In the genomic region with DNA sequence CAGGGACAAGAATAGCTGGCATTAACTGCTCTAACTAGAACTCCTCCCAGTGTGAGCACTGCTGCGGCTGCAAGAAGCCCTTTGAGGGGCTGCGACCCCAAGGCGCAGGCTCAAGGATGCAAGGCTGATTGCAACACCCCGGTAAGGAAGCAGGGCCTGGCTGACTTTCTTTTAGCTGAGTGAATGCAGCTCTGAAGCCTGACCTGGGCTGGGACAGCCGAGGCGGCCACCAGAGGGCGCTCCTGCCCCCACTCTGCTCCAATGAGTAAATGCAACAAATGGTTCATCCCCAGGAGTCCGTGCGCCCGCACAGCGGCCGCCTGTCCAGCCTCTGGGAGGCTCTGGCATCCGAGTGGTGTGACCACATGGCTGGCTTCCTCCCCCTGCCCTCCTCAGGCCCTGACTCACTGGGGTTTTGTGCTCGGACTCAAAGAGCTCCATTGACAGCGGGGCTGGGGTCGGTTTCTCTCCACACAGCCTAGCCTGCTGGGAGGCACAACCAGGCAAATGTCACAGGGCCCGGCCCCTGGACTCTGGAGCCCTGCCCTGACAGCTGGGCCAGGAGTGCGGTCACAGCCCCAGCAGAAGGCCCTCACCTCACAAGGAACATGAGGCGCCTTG, we compare ENCODE assay signal across 1 cellular context.
A peak's percentile ranks its signal among the peaks of the same experiment; 100 is the strongest.
TF ChIP-seq lines count a peak whose summit lies in the region.

A gene with protein sequence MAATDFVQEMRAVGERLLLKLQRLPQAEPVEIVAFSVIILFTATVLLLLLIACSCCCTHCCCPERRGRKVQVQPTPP (plus strand): TSS at position 572 of the 621 bp plus-strand sequence. CDS start 6,768 bp downstream, outside the sequence.

TF ChIP-seq in HepG2, 621 proteins besides CTCF, POLR2A, EP300 and RAD21 (continued from another document and continues in another):
- TF ChIP-seq ETS1 (CRISPR knock-in tag; IDR thresholded peaks at IDR 0.05) (peak; percentile 61; the same call in 1 of the 2 replicates), ZBTB37 (CRISPR knock-in tag; IDR thresholded peaks at IDR 0.05) (no peak), ZNF414 (CRISPR knock-in tag; IDR thresholded peaks at IDR 0.05) (no peak), ZSCAN22 (CRISPR knock-in tag; IDR thresholded peaks at IDR 0.05) (no peak), ZNF382 (CRISPR knock-in tag; IDR thresholded peaks at IDR 0.05; ENCODE audit: borderline replicate concordance) (no peak), MTA1 (CRISPR knock-in tag; IDR thresholded peaks at IDR 0.05; ENCODE audit: borderline replicate concordance) (no peak), ZNF615 (CRISPR knock-in tag; IDR thresholded peaks at IDR 0.05; ENCODE audit: borderline replicate concordance) (no peak), HOMEZ (CRISPR knock-in tag; IDR thresholded peaks at IDR 0.05; ENCODE audit: low read depth) (0 out of 2 replicates have a peak, but pooled peaks have one; percentile 20), HHEX (CRISPR knock-in tag; IDR thresholded peaks at IDR 0.05) (no peak), NFYB (CRISPR knock-in tag; IDR thresholded peaks at IDR 0.05) (no peak), MED13 (CRISPR knock-in tag; IDR thresholded peaks at IDR 0.05) (no peak), PRDM10 (CRISPR knock-in tag; IDR thresholded peaks at IDR 0.05; ENCODE audit: low read depth) (peak; percentile 78; the same call in 1 of the 2 replicates), ZFP36L2 (CRISPR knock-in tag; IDR thresholded peaks at IDR 0.05) (no peak), ZBTB21 (CRISPR knock-in tag; IDR thresholded peaks at IDR 0.05) (no peak), U2AF1 (optimal IDR thresholded peaks at IDR 0.05; ENCODE audit: low read depth, low read length) (peak; percentile 34), SKI (IDR thresholded peaks at IDR 0.05; ENCODE audit: partially characterized antibody) (no peak), FOSL2 (CRISPR knock-in tag; IDR thresholded peaks at IDR 0.05) (peak; percentile 43), BRF2 (CRISPR knock-in tag; IDR thresholded peaks at IDR 0.05) (no peak), GZF1 (CRISPR knock-in tag; IDR thresholded peaks at IDR 0.05) (no peak), FOXA3 (CRISPR knock-in tag; IDR thresholded peaks at IDR 0.05) (no peak), SATB2 (CRISPR knock-in tag; IDR thresholded peaks at IDR 0.05) (no peak), ZNF569 (CRISPR knock-in tag; IDR thresholded peaks at IDR 0.05; ENCODE audit: borderline replicate concordance) (no peak), PPARG (CRISPR knock-in tag; conservative IDR thresholded peaks at IDR 0.05) (no peak), FOXK2 (IDR thresholded peaks at IDR 0.05) (no peak), ISX (CRISPR knock-in tag; conservative IDR thresholded peaks at IDR 0.05) (no peak), MYPOP (CRISPR knock-in tag; IDR thresholded peaks at IDR 0.05) (0 out of 2 replicates have a peak, but pooled peaks have one; percentile 13), CBX5 (CRISPR knock-in tag; IDR thresholded peaks at IDR 0.05; ENCODE audit: borderline replicate concordance) (no peak), ARID2 (CRISPR knock-in tag; IDR thresholded peaks at IDR 0.05; ENCODE audit: borderline replicate concordance) (no peak), REST (IDR thresholded peaks at IDR 0.05; ENCODE audit: borderline replicate concordance in 1 of 2, low read depth in 1 of 2, low read length in 2 of 2) (no peak)
- TF ChIP-seq, protein P1, sequence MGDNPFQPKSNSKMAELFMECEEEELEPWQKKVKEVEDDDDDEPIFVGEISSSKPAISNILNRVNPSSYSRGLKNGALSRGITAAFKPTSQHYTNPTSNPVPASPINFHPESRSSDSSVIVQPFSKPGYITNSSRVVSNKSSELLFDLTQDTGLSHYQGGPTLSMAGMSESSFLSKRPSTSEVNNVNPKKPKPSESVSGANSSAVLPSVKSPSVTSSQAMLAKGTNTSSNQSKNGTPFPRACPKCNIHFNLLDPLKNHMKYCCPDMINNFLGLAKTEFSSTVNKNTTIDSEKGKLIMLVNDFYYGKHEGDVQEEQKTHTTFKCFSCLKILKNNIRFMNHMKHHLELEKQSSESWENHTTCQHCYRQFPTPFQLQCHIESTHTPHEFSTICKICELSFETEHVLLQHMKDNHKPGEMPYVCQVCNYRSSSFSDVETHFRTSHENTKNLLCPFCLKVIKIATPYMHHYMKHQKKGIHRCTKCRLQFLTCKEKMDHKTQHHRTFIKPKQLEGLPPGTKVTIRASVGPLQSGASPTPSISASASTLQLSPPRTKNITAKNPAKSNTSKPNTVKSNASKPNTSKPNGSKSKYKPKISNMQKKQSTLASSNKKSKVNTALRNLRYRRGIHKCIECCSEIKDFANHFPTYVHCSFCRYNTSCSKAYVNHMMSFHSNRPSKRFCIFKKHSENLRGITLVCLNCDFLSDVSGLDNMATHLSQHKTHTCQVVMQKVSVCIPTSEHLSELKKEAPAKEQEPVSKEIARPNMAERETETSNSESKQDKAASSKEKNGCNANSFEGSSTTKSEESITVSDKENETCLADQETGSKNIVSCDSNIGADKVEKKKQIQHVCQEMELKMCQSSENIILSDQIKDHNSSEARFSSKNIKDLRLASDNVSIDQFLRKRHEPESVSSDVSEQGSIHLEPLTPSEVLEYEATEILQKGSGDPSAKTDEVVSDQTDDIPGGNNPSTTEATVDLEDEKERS (CRISPR knock-in tag; IDR thresholded peaks at IDR 0.05), result no peak
- TF ChIP-seq, protein P2, sequence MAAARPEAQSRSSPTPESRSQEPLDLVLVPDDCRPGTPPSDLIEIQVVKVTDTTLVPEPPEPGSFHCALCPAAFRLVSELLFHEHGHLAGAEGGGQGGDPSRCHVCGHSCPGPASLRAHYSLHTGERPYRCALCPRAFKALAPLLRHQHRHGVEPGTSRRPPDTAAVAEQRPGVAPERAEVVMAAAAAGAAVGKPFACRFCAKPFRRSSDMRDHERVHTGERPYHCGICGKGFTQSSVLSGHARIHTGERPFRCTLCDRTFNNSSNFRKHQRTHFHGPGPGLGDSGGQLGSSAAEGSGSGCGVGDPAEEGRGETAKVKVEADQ (CRISPR knock-in tag; IDR thresholded peaks at IDR 0.05; ENCODE audit: borderline replicate concordance), result no peak
- TF ChIP-seq, protein P3, sequence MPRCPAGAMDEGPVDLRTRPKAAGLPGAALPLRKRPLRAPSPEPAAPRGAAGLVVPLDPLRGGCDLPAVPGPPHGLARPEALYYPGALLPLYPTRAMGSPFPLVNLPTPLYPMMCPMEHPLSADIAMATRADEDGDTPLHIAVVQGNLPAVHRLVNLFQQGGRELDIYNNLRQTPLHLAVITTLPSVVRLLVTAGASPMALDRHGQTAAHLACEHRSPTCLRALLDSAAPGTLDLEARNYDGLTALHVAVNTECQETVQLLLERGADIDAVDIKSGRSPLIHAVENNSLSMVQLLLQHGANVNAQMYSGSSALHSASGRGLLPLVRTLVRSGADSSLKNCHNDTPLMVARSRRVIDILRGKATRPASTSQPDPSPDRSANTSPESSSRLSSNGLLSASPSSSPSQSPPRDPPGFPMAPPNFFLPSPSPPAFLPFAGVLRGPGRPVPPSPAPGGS (CRISPR knock-in tag; IDR thresholded peaks at IDR 0.05), result no peak
